Comparison of ENCODE assay signal across 12 cellular contexts in genomic region chr6:21109421-21110178, GRCh38.
A peak's percentile ranks its signal among the peaks of the same experiment; 100 is the strongest.
DNase-seq lines count a peak whose midpoint lies in the region; ATAC-seq and TF ChIP-seq lines count a peak whose summit lies in the region.
"Had no signal": no experiment of that assay in that cellular context is flagged by ENCODE, and none has a peak within 500 bp of the region (broad histone marks: within the 10 kb centered on the region; RNA-seq: fewer than 3 reads in every experiment).

No MANE protein-coding gene starts in this region.

- TF ChIP-seq CTCF in Loucy (conservative IDR thresholded peaks at IDR 0.05; ENCODE audit: low read length) (no peak), mammary epithelial cell (conservative IDR thresholded peaks at IDR 0.05 in 1 of 2, IDR thresholded peaks at IDR 0.05 in 1 of 2; ENCODE audit: extremely low read depth in 1 of 2, insufficient read depth in 1 of 2, low read depth in 1 of 2, low read length in 2 of 2) (no peak), left lung (IDR thresholded peaks at IDR 0.05) (no peak), prostate gland (IDR thresholded peaks at IDR 0.05) (no peak)

- H3K27me3 ChIP-seq in BLaER1 (no peaks in the 10 kb centered on the region), Loucy (ENCODE audit: insufficient read depth, low read length, poor library complexity, severe bottlenecking) (no peaks in the 10 kb centered on the region), mammary epithelial cell (ENCODE audit: insufficient read depth, low read length) (no peaks in the 10 kb centered on the region), left lung (no peaks in the 10 kb centered on the region), prostate gland (replicated peaks; ENCODE audit: insufficient read depth) (no peaks in the 10 kb centered on the region)

- BruUV-seq in mammary epithelial cell (replicated peaks; lab: Mats Ljungman, UMichigan) = no TSS peak

- peak overlapping the region; percentile 50 for H3K4me2 ChIP-seq in BLaER1
- peak overlapping the region; percentile 42 for H3K4me2 ChIP-seq in Loucy (ENCODE audit: low read depth, low read length, poor library complexity, severe bottlenecking)
- peak overlapping the region; percentile 65 for H3K4me2 ChIP-seq in mammary epithelial cell (ENCODE audit: insufficient read depth, low read depth, low read length)

- H3K36me3 Mint-ChIP-seq in effector memory CD8-positive, alpha-beta T cell (ENCODE audit: insufficient read depth) = no peaks in the 10 kb centered on the region

- no peak for TF ChIP-seq POLR2A in prostate gland (IDR thresholded peaks at IDR 0.05)

- H2AFZ ChIP-seq in Loucy (ENCODE audit: low read length) = no peak overlapping the region
- no peak overlapping the region for H2AFZ ChIP-seq in mammary epithelial cell (ENCODE audit: low read depth, low read length)

- H3K79me2 ChIP-seq in Loucy (ENCODE audit: insufficient read depth, low read length) (no peaks in the 10 kb centered on the region), mammary epithelial cell (ENCODE audit: insufficient read depth, low read length) (no peaks in the 10 kb centered on the region)

- H3K4me3 ChIP-seq in BLaER1 (no peak overlapping the region), Loucy (ENCODE audit: low read length, poor library complexity, severe bottlenecking) (no peak overlapping the region), mammary epithelial cell (replicated peaks in 1 of 3; ENCODE audit: insufficient read depth in 1 of 3, low read depth in 2 of 3, low read length in 3 of 3) (no peak overlapping the region), left lung (no peak overlapping the region), prostate gland (no peak overlapping the region)

- H3K9me3 ChIP-seq in BLaER1 (no peaks in the 10 kb centered on the region), Loucy (ENCODE audit: insufficient read depth, low read depth, low read length) (no peaks in the 10 kb centered on the region), mammary epithelial cell (replicated peaks; ENCODE audit: insufficient read depth, low read length) (no peaks in the 10 kb centered on the region), left lung (no peaks in the 10 kb centered on the region), prostate gland (no peaks in the 10 kb centered on the region)

- dilution Hi-C loops in mammary epithelial cell (cut with HindIII; ENCODE audit: low sequenced_read_pairs) = no loop called here

- H3K27ac ChIP-seq in BLaER1 (no peak overlapping the region), mammary epithelial cell (ENCODE audit: insufficient read depth, low read depth, low read length) (peak overlapping the region; percentile 35), left lung (no peak overlapping the region), prostate gland (no peak overlapping the region)

- in situ Hi-C loops in mammary epithelial cell (cut with MboI; ENCODE audit: low sequenced_read_pairs in 2 of 2) = no loop called here

- CTCF ChIA-PET in mammary epithelial cell (lab: Charles Lee; ENCODE audit: low non-redundant PET) = no interaction called here

- H3K27ac Mint-ChIP-seq in effector memory CD8-positive, alpha-beta T cell = no peak overlapping the region
- H3K27ac Mint-ChIP-seq: dendritic cell treated with granulocyte-macrophage colony-stimulating factor and Interleukin-4, amounts not matched to agents 40 ng/mL and 50 ng/mL, for 4 days had no signal

- H3K36me3 ChIP-seq in BLaER1 (no peaks in the 10 kb centered on the region), Loucy (ENCODE audit: insufficient read depth, low read length) (no peaks in the 10 kb centered on the region), mammary epithelial cell (ENCODE audit: insufficient read depth, low read length) (no peaks in the 10 kb centered on the region), left lung (no peaks in the 10 kb centered on the region), prostate gland (no peaks in the 10 kb centered on the region)

- H3K9ac ChIP-seq in BLaER1 (no peak overlapping the region), Loucy (ENCODE audit: low read depth, low read length, poor library complexity, severe bottlenecking) (no peak overlapping the region), mammary epithelial cell (ENCODE audit: insufficient read depth, low read length) (no peak overlapping the region)

- intact Hi-C loops in mammary epithelial cell (cut with micrococcal nuclease) (no loop called here), left lung (cut with DNase I) (no loop called here), prostate gland (cut with DNase I) (no loop called here)

- DNase-seq in mammary epithelial cell (peak; percentile 60), left lung (no peak), prostate gland (ENCODE audit: low spot score) (no peak), putamen (ENCODE audit: low spot score) (no peak)
- DNase-seq in activated T-cell treated with anti-CD3 and anti-CD28 coated beads, Interleukin-2, amount 50 U/mL, for 48 hours = no peak
- no peak for DNase-seq in effector memory CD8-positive, alpha-beta T cell
- DNase-seq: activated T-cell treated with anti-CD3 and anti-CD28 coated beads for 4 hours, DMS153, NCI-H187 had no signal

- peaks cover 0 to 4% of the 10 kb centered on the region in 2 donors for H3K4me1 Mint-ChIP-seq in effector memory CD8-positive, alpha-beta T cell (ENCODE audit: low read depth in 2 of 2)

- no peaks in the 10 kb centered on the region for H3K27me3 Mint-ChIP-seq in effector memory CD8-positive, alpha-beta T cell
- H3K27me3 Mint-ChIP-seq: dendritic cell treated with granulocyte-macrophage colony-stimulating factor and Interleukin-4, amounts not matched to agents 40 ng/mL and 50 ng/mL, for 4 days had no signal

- 6% methylated on average over 5 of the region's 5 CpGs for WGBS in mammary epithelial cell (ENCODE audit: low coverage, missing lambda C conversion rate)
- 13% methylated on average over 5 of the region's 5 CpGs for WGBS in prostate gland

- no peaks in the 10 kb centered on the region for H4K20me1 ChIP-seq in BLaER1
- no peaks in the 10 kb centered on the region for H4K20me1 ChIP-seq in Loucy (ENCODE audit: insufficient read depth, low read length, poor library complexity, severe bottlenecking)
- H4K20me1 ChIP-seq in mammary epithelial cell (ENCODE audit: insufficient read depth, low read length) = no peaks in the 10 kb centered on the region

- no peak overlapping the region for H3K4me3 Mint-ChIP-seq in effector memory CD8-positive, alpha-beta T cell
- H3K4me3 Mint-ChIP-seq: dendritic cell treated with granulocyte-macrophage colony-stimulating factor and Interleukin-4, amounts not matched to agents 40 ng/mL and 50 ng/mL, for 4 days had no signal

- no peaks in the 10 kb centered on the region for H3F3A ChIP-seq in Loucy (ENCODE audit: low read depth)

- peak; percentile 52 for ATAC-seq in left lung
- no peak for ATAC-seq in effector memory CD8-positive, alpha-beta T cell (replicated peaks)

- no peaks in the 10 kb centered on the region for H3K9me3 Mint-ChIP-seq in effector memory CD8-positive, alpha-beta T cell
- H3K9me3 Mint-ChIP-seq: dendritic cell treated with granulocyte-macrophage colony-stimulating factor and Interleukin-4, amounts not matched to agents 40 ng/mL and 50 ng/mL, for 4 days had no signal

- no peaks in the 10 kb centered on the region for H3K9me2 ChIP-seq in Loucy (replicated peaks; ENCODE audit: low read depth, low read length)

- H3K4me1 ChIP-seq in BLaER1 (peaks cover 24% of the 10 kb centered on the region), Loucy (ENCODE audit: insufficient read depth, low read length, poor library complexity, severe bottlenecking) (peaks cover 33% of the 10 kb centered on the region), mammary epithelial cell (ENCODE audit: insufficient read depth, low read length) (peaks cover 22% of the 10 kb centered on the region), left lung (peaks cover 0 to 11% of the 10 kb centered on the region in 2 donors), prostate gland (replicated peaks) (no peaks in the 10 kb centered on the region)
